ENCODE assay signal across 1 cellular context in the genomic region with DNA sequence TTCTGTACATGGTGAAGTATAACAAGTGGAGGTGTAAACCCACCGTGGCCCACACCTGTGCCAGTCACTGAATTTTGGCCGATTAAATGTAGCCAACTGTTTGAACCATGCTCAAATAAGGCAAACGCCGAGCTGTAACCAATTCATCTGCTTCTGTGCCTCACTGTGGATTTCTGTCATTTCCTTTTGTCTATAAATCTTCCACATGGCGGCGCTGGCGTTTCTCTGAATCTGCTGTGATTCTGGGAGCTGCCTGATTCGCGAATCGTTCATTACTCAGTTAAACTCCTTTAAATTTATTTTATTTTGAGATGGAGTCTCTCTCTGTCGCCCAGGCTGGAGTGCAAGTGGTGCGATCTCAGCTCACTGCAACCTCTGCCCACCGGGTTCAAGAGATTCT.
TF ChIP-seq lines count a peak whose summit lies in the region.

No MANE protein-coding gene starts in this region.

TF ChIP-seq in GM12878, 131 proteins besides CTCF, POLR2A, EP300 and RAD21 (continued from another document):
- TF ChIP-seq MYB (IDR thresholded peaks at IDR 0.05; ENCODE audit: borderline replicate concordance, low read depth, low read length) (no peak), JUND (IDR thresholded peaks at IDR 0.05; ENCODE audit: low read depth, low read length) (no peak), ZZZ3 (IDR thresholded peaks at IDR 0.05; ENCODE audit: control insufficient read depth, insufficient read length, low read depth) (no peak), GATAD2B (conservative IDR thresholded peaks at IDR 0.05; ENCODE audit: low read depth) (no peak), STAT1 (conservative IDR thresholded peaks at IDR 0.05) (no peak), CBX5 (IDR thresholded peaks at IDR 0.05; ENCODE audit: low read depth) (no peak), PAX5 (IDR thresholded peaks at IDR 0.05; ENCODE audit: borderline replicate concordance, low read depth, low read length) (no peak), ETV6 (conservative IDR thresholded peaks at IDR 0.05 in 1 of 2, IDR thresholded peaks at IDR 0.05 in 1 of 2; ENCODE audit: borderline replicate concordance in 1 of 2, low read depth in 1 of 2) (no peak), FOXK2 (IDR thresholded peaks at IDR 0.05) (no peak), EED (IDR thresholded peaks at IDR 0.05; ENCODE audit: low read depth) (no peak)
- TF ChIP-seq, protein P1, sequence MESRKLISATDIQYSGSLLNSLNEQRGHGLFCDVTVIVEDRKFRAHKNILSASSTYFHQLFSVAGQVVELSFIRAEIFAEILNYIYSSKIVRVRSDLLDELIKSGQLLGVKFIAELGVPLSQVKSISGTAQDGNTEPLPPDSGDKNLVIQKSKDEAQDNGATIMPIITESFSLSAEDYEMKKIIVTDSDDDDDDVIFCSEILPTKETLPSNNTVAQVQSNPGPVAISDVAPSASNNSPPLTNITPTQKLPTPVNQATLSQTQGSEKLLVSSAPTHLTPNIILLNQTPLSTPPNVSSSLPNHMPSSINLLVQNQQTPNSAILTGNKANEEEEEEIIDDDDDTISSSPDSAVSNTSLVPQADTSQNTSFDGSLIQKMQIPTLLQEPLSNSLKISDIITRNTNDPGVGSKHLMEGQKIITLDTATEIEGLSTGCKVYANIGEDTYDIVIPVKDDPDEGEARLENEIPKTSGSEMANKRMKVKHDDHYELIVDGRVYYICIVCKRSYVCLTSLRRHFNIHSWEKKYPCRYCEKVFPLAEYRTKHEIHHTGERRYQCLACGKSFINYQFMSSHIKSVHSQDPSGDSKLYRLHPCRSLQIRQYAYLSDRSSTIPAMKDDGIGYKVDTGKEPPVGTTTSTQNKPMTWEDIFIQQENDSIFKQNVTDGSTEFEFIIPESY (IDR thresholded peaks at IDR 0.05): no peak
